In the genomic region with DNA sequence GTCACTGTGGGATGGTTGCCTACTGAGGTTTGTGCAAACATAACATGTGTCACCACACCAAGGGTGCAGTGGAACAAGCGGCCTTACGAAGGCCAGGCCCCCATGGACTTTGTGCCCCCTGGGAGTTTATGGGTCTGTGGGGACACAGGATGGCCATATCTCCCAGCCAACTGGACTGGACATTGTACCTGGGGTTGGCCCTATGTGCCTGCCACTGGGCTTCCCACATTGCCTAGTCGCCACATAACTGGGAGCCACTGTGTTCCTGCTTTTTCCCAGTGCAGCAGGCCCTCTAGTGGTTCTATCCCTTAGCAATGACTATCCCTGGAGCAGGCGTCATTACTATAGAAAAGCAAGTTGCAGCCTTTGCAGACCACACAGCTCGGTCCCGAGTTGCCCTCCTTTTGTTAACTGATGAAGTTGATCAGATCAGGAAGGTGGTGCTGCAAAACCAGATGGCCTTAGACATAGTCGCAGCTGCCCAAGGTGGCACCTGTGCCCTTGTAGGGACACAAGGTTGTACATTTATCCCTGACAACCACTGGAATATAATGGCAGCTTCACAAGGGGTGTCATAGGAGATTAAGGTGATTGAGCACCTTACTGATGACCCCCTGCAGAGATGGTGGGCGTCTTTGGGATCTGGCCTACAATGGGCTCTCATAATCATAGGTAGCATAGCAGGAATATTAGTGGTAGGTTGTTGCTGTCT, we compare ENCODE assay signal across 8 cellular contexts. TPM values are rescaled to one million over a fixed set of nuclear protein-coding genes. Genes with fewer than 3 reads are reported as not detected.
DNase-seq lines count a peak whose midpoint lies in the region; TF ChIP-seq lines count a peak whose summit lies in the region.

No MANE protein-coding gene starts in this region.

- TF ChIP-seq CTCF in GM12872 (IDR thresholded peaks at IDR 0.05; ENCODE audit: insufficient read depth, low read depth, low read length) (peak; percentile 63), hepatocyte (IDR thresholded peaks at IDR 0.05; ENCODE audit: poor library complexity) (peak; percentile 62), vagina (IDR thresholded peaks at IDR 0.05) (peak in 1 of 3 experiments; percentile 5)

- no peaks in the 10 kb centered on the region for H3K9me2 ChIP-seq in hepatocyte (replicated peaks; ENCODE audit: insufficient read depth)

- in situ Hi-C loops in SK-MEL-5 (cut with HindIII; ENCODE audit: low pct_unique_long_range_greater_than_20kb, low sequenced_read_pairs), result no loop called here

- H3K27me3 ChIP-seq in hepatocyte (no peaks in the 10 kb centered on the region), vagina (no peaks in the 10 kb centered on the region)

- H3K4me3 ChIP-seq in hepatocyte, result no peak overlapping the region
- no peak overlapping the region for H3K4me3 ChIP-seq in vagina

- H4K20me1 ChIP-seq in hepatocyte (ENCODE audit: insufficient read depth, poor library complexity, severe bottlenecking), result no peaks in the 10 kb centered on the region

- no peaks in the 10 kb centered on the region for H3K36me3 ChIP-seq in hepatocyte (replicated peaks; ENCODE audit: insufficient read depth, low read depth)
- H3K36me3 ChIP-seq in vagina, result no peaks in the 10 kb centered on the region

- H3K9me3 ChIP-seq in hepatocyte (ENCODE audit: low read depth), result no peaks in the 10 kb centered on the region
- H3K9me3 ChIP-seq in vagina, result no peaks in the 10 kb centered on the region

- no peaks in the 10 kb centered on the region for H3K79me2 ChIP-seq in hepatocyte

- H3K27ac ChIP-seq in hepatocyte (peak overlapping the region; percentile 55), vagina (no peak overlapping the region)

- TF ChIP-seq POLR2A in vagina (IDR thresholded peaks at IDR 0.05), result no peak

- intact Hi-C loops in vagina (cut with DNase I), result no loop called here

- DNase-seq in A172 (ENCODE audit: low spot score), result peak; percentile 25
- DNase-seq in SK-MEL-5 (ENCODE audit: low read depth, low spot score), result peak; percentile 75
- DNase-seq in hepatocyte (ENCODE audit: low spot score), result peak; percentile 83
- DNase-seq in activated CD8-positive, alpha-beta memory T cell treated with anti-CD3 and anti-CD28 coated beads, Interleukin-2, amount 50 U/mL, for 48 hours, result no peak
- DNase-seq in vagina (ENCODE audit: extremely low spot score in 2 of 2), result no peak
- DNase-seq in mucosa of gallbladder (ENCODE audit: low spot score), result no peak
- DNase-seq in activated CD8-positive, alpha-beta memory T cell treated with anti-CD3 and anti-CD28 coated beads, Interleukin-2, amount 50 U/mL, for 4 hours, result no peak

- 32% methylated on average over 8 of the region's 8 CpGs for WGBS in hepatocyte (ENCODE audit: low lambda C conversion rate, missing lambda C conversion rate)

- no peak overlapping the region for H2AFZ ChIP-seq in hepatocyte

- peak overlapping the region; percentile 56 for H3K4me2 ChIP-seq in hepatocyte

- no peaks in the 10 kb centered on the region for H3K4me1 ChIP-seq in hepatocyte (ENCODE audit: insufficient read depth)
- peaks cover 9% of the 10 kb centered on the region for H3K4me1 ChIP-seq in vagina

RNA-seq across cellular contexts. Expression of a gene that starts 15.2 kb away (rescaled TPM):
- not detected in 2 replicates for total RNA-seq in A172 (2014; rRNA removed; shearing (Covaris generic))
- not detected in 2 replicates for total RNA-seq in SK-MEL-5 (2014; rRNA removed; shearing (Covaris generic))
- polyA plus RNA-seq in SK-MEL-5 (2015; cell fraction: cytosol; rRNA removed), result not detected in 2 replicates
- polyA plus RNA-seq in SK-MEL-5 (2015; cell fraction: nucleus; rRNA removed), result not detected in 2 replicates
- not detected in 2 replicates for total RNA-seq in hepatocyte
- polyA plus RNA-seq in hepatocyte, result not detected in 2 replicates
- total RNA-seq in vagina, result not detected
- total RNA-seq in mucosa of gallbladder, result not detected

RNA-seq across cellular contexts. Expression of a gene that starts 18.5 kb away (rescaled TPM):
- total RNA-seq in A172 (2014; rRNA removed; shearing (Covaris generic)), result not detected in 2 replicates
- total RNA-seq in SK-MEL-5 (2014; rRNA removed; shearing (Covaris generic)), result 0.66 TPM in 1 of 2 replicates, not detected in the other
- polyA plus RNA-seq in SK-MEL-5 (2015; cell fraction: cytosol; rRNA removed), result 0.39 and 0.88 TPM in 2 replicates
- polyA plus RNA-seq in SK-MEL-5 (2015; cell fraction: nucleus; rRNA removed), result not detected in 2 replicates
- total RNA-seq in hepatocyte, result not detected in 2 replicates
- not detected in 2 replicates for polyA plus RNA-seq in hepatocyte
- not detected for total RNA-seq in vagina
- not detected for total RNA-seq in mucosa of gallbladder

RNA-seq across cellular contexts. Expression of a gene that starts 35.1 kb away (rescaled TPM):
- total RNA-seq in A172 (2014; rRNA removed; shearing (Covaris generic)), result not detected in 2 replicates
- total RNA-seq in SK-MEL-5 (2014; rRNA removed; shearing (Covaris generic)), result not detected in 2 replicates
- polyA plus RNA-seq in SK-MEL-5 (2015; cell fraction: cytosol; rRNA removed), result not detected in 2 replicates
- not detected in 2 replicates for polyA plus RNA-seq in SK-MEL-5 (2015; cell fraction: nucleus; rRNA removed)
- total RNA-seq in hepatocyte (not detected in 2 replicates), vagina (not detected), mucosa of gallbladder (not detected)
- not detected in 2 replicates for polyA plus RNA-seq in hepatocyte

RNA-seq across cellular contexts. Expression of a gene that starts 45.5 kb away (rescaled TPM):
- not detected in 2 replicates for total RNA-seq in A172 (2014; rRNA removed; shearing (Covaris generic))
- total RNA-seq in SK-MEL-5 (2014; rRNA removed; shearing (Covaris generic)), result not detected in 2 replicates
- polyA plus RNA-seq in SK-MEL-5 (2015; cell fraction: cytosol; rRNA removed), result not detected in 2 replicates
- not detected in 2 replicates for polyA plus RNA-seq in SK-MEL-5 (2015; cell fraction: nucleus; rRNA removed)
- not detected in 2 replicates for total RNA-seq in hepatocyte
- polyA plus RNA-seq in hepatocyte, result not detected in 2 replicates
- total RNA-seq in vagina, result not detected
- not detected for total RNA-seq in mucosa of gallbladder

Comparison
In these comparisons a context has a peak if more than half of its experiments do, and no peak if none do; other contexts are left out.
1. DNase-seq: peak in A172 (single experiment), SK-MEL-5 (single experiment) and hepatocyte (single experiment); none in activated CD8-positive, alpha-beta memory T cell treated with anti-CD3 and anti-CD28 coated beads, Interleukin-2, amount 50 U/mL, for 48 hours (single experiment), vagina (0 of 2), mucosa of gallbladder (single experiment) and activated CD8-positive, alpha-beta memory T cell treated with anti-CD3 and anti-CD28 coated beads, Interleukin-2, amount 50 U/mL, for 4 hours (single experiment).